In genomic region chr1:1847061-1847460, GRCh38 we compare ENCODE assay signal across 9 cellular contexts. TPM values are rescaled to one million over a fixed set of nuclear protein-coding genes. Genes with fewer than 3 reads are reported as not detected.
A peak's percentile ranks its signal among the peaks of the same experiment; 100 is the strongest.
DNase-seq lines count a peak whose midpoint lies in the region; TF ChIP-seq lines count a peak whose summit lies in the region.
"Had no signal": no experiment of that assay in that cellular context is flagged by ENCODE, and none has a peak within 500 bp of the region (broad histone marks: within the 10 kb centered on the region; RNA-seq: fewer than 3 reads in every experiment).

No MANE protein-coding gene starts in this region.

- H3K9me3 ChIP-seq in mucosa of stomach (ENCODE audit: control insufficient read depth, low read length): no peaks in the 10 kb centered on the region

- H3K36me3 ChIP-seq in mucosa of stomach (ENCODE audit: control insufficient read depth, insufficient read depth, low read length): no peaks in the 10 kb centered on the region

- no peak for DNase-seq in activated T-cell treated with anti-CD3 and anti-CD28 coated beads, Interleukin-2, amount 50 U/mL, for 24 hours
- DNase-seq in activated T-cell treated with anti-CD3 and anti-CD28 coated beads, Interleukin-2, amount 50 U/mL, for 1 hour: no peak
- DNase-seq in dermis microvascular lymphatic vessel endothelial cell (ENCODE audit: low read depth in 2 of 2): peak; percentile 18 to 65
- no peak for DNase-seq in type B pancreatic cell (ENCODE audit: extremely low spot score, unreplicated experiment)
- no peak for DNase-seq in islet precursor cell
- DNase-seq in HCEC 1CT: no peak
- DNase-seq in activated naive CD4-positive, alpha-beta T cell treated with anti-CD3 and anti-CD28 coated beads, Interleukin-2, amount 10 ng/mL, durations not matched to agents 7 days and 5 days: no peak
- DNase-seq: NCI-H1694 had no signal

- peak overlapping the region; percentile 33 for H3K9ac ChIP-seq in mucosa of stomach (ENCODE audit: low read length)

- no peaks in the 10 kb centered on the region for H3K9me3 Mint-ChIP-seq in activated T-cell treated with anti-CD3 and anti-CD28 coated beads, Interleukin-2, amount 50 U/mL, for 24 hours
- no peaks in the 10 kb centered on the region for H3K9me3 Mint-ChIP-seq in type B pancreatic cell
- no peaks in the 10 kb centered on the region for H3K9me3 Mint-ChIP-seq in activated naive CD4-positive, alpha-beta T cell treated with anti-CD3 and anti-CD28 coated beads, Interleukin-2, amount 10 ng/mL, durations not matched to agents 7 days and 5 days

- no peaks in the 10 kb centered on the region for H3K27me3 ChIP-seq in mucosa of stomach (ENCODE audit: control insufficient read depth, insufficient read depth, low read length)

- peaks cover 60% of the 10 kb centered on the region for H3K36me3 Mint-ChIP-seq in activated T-cell treated with anti-CD3 and anti-CD28 coated beads, Interleukin-2, amount 50 U/mL, for 24 hours (ENCODE audit: low read depth)
- peaks cover 6% of the 10 kb centered on the region for H3K36me3 Mint-ChIP-seq in type B pancreatic cell
- peaks cover 20% of the 10 kb centered on the region for H3K36me3 Mint-ChIP-seq in activated naive CD4-positive, alpha-beta T cell treated with anti-CD3 and anti-CD28 coated beads, Interleukin-2, amount 10 ng/mL, durations not matched to agents 7 days and 5 days

- CTCF ChIA-PET in activated naive CD4-positive, alpha-beta T cell treated with anti-CD3 and anti-CD28 coated beads, Interleukin-2, amount 10 ng/mL, durations not matched to agents 7 days and 5 days (lab: Charles Lee): no interaction called here

- H3K4me1 ChIP-seq in mucosa of stomach (ENCODE audit: control insufficient read depth, insufficient read depth, low read length): peaks cover 18% of the 10 kb centered on the region

- no peak for TF ChIP-seq CTCF in type B pancreatic cell (conservative IDR thresholded peaks at IDR 0.05)

- peak overlapping the region; percentile 73 for H3K27ac Mint-ChIP-seq in activated T-cell treated with anti-CD3 and anti-CD28 coated beads, Interleukin-2, amount 50 U/mL, for 24 hours
- H3K27ac Mint-ChIP-seq in type B pancreatic cell: peak overlapping the region; percentile 36
- H3K27ac Mint-ChIP-seq in activated naive CD4-positive, alpha-beta T cell treated with anti-CD3 and anti-CD28 coated beads, Interleukin-2, amount 10 ng/mL, durations not matched to agents 7 days and 5 days: no peak overlapping the region

- no peaks in the 10 kb centered on the region for H3K27me3 Mint-ChIP-seq in activated T-cell treated with anti-CD3 and anti-CD28 coated beads, Interleukin-2, amount 50 U/mL, for 24 hours
- H3K27me3 Mint-ChIP-seq in type B pancreatic cell: no peaks in the 10 kb centered on the region
- no peaks in the 10 kb centered on the region for H3K27me3 Mint-ChIP-seq in activated naive CD4-positive, alpha-beta T cell treated with anti-CD3 and anti-CD28 coated beads, Interleukin-2, amount 10 ng/mL, durations not matched to agents 7 days and 5 days

- H3K4me1 Mint-ChIP-seq in activated T-cell treated with anti-CD3 and anti-CD28 coated beads, Interleukin-2, amount 50 U/mL, for 24 hours (ENCODE audit: low read depth): peaks cover 70% of the 10 kb centered on the region
- H3K4me1 Mint-ChIP-seq in type B pancreatic cell (ENCODE audit: unreplicated experiment): peaks cover 23% of the 10 kb centered on the region
- peaks cover 14% of the 10 kb centered on the region for H3K4me1 Mint-ChIP-seq in activated naive CD4-positive, alpha-beta T cell treated with anti-CD3 and anti-CD28 coated beads, Interleukin-2, amount 10 ng/mL, durations not matched to agents 7 days and 5 days

- no peak overlapping the region for H3K4me3 ChIP-seq in mucosa of stomach (ENCODE audit: low read length)

- no peak overlapping the region for H3K4me3 Mint-ChIP-seq in activated T-cell treated with anti-CD3 and anti-CD28 coated beads, Interleukin-2, amount 50 U/mL, for 24 hours
- H3K4me3 Mint-ChIP-seq in type B pancreatic cell: no peak overlapping the region
- no peak overlapping the region for H3K4me3 Mint-ChIP-seq in activated naive CD4-positive, alpha-beta T cell treated with anti-CD3 and anti-CD28 coated beads, Interleukin-2, amount 10 ng/mL, durations not matched to agents 7 days and 5 days

RNA-seq across cellular contexts. Expression of gene GNB1, which starts 43.8 kb away (rescaled TPM):
- total RNA-seq in dermis microvascular lymphatic vessel endothelial cell: 72.4 and 119 TPM in 2 replicates
- 279 and 297 TPM in 2 replicates for total RNA-seq in type B pancreatic cell (ENCODE audit: low replicate concordance)

Comparison
In these comparisons a context has a peak if more than half of its experiments do, and no peak if none do; other contexts are left out.
1. DNase-seq: peak in dermis microvascular lymphatic vessel endothelial cell (2 of 2); none in activated T-cell treated with anti-CD3 and anti-CD28 coated beads, Interleukin-2, amount 50 U/mL, for 24 hours (single experiment), activated T-cell treated with anti-CD3 and anti-CD28 coated beads, Interleukin-2, amount 50 U/mL, for 1 hour (single experiment), type B pancreatic cell (single experiment), islet precursor cell (single experiment), HCEC 1CT (single experiment) and activated naive CD4-positive, alpha-beta T cell treated with anti-CD3 and anti-CD28 coated beads, Interleukin-2, amount 10 ng/mL, durations not matched to agents 7 days and 5 days (single experiment).